ENCODE assay signal across 21 cellular contexts in genomic region chr2:53467467-53467866, GRCh38.
DNase-seq lines count a peak whose midpoint lies in the region; ATAC-seq, FAIRE-seq and TF ChIP-seq lines count a peak whose summit lies in the region.
"Had no signal": no experiment of that assay in that cellular context is flagged by ENCODE, and none has a peak within 500 bp of the region (broad histone marks: within the 10 kb centered on the region; RNA-seq: fewer than 3 reads in every experiment).

No MANE protein-coding gene starts in this region.

- intact Hi-C loops in K562 (cut with micrococcal nuclease) = no loop called here
- intact Hi-C loops in psoas muscle (cut with DNase I) = no loop called here

- H3K9me3 ChIP-seq in K562 (replicated peaks; ENCODE audit: control insufficient read depth, insufficient read depth, low read depth, low read length) (no peaks in the 10 kb centered on the region), psoas muscle (no peaks in the 10 kb centered on the region)
- H3K9me3 ChIP-seq: A549; BLaER1 treated with 17β-estradiol and CSF1 and Interleukin-3, amounts not matched to agents 10 nM and 100 nM; Caco-2 had no signal

- H3K9ac ChIP-seq in K562 (ENCODE audit: insufficient read depth in 1 of 2, low read depth in 2 of 2, low read length in 2 of 2) = no peak overlapping the region
- H3K9ac ChIP-seq: BLaER1 treated with 17β-estradiol and CSF1 and Interleukin-3, amounts not matched to agents 10 nM and 100 nM had no signal

- no peak for TF ChIP-seq POLR2A in K562 (conservative IDR thresholded peaks at IDR 0.05)

- FAIRE-seq in K562 (lab: Jason Lieb, UNC) = no peak
- FAIRE-seq: A549, D721Med, G401.6, GM12891, GM19239 had no signal

- no TSS peak for BruUV-seq in K562 (replicated peaks; lab: Mats Ljungman, UMichigan)

- ATAC-seq in K562 (no peak), HG03159 (IDR thresholded peaks at IDR 0.05; ENCODE audit: unreplicated experiment) (no peak), psoas muscle (no peak)
- ATAC-seq: A549; CD8-positive, alpha-beta T cell had no signal

- no peaks in the 10 kb centered on the region for H4K20me1 ChIP-seq in K562 (replicated peaks; ENCODE audit: control insufficient read depth, insufficient read depth, low read length)
- H4K20me1 ChIP-seq: BLaER1 treated with 17β-estradiol and CSF1 and Interleukin-3, amounts not matched to agents 10 nM and 100 nM had no signal

- H3K4me3 ChIP-seq in K562 (no peak overlapping the region), psoas muscle (no peak overlapping the region)
- H3K4me3 ChIP-seq: A549; BLaER1 treated with 17β-estradiol and CSF1 and Interleukin-3, amounts not matched to agents 10 nM and 100 nM had no signal

- no peak for TF ChIP-seq RAD21 in K562 (CRISPR knock-in tag; conservative IDR thresholded peaks at IDR 0.05 in 1 of 2, IDR thresholded peaks at IDR 0.05 in 1 of 2)

- TF ChIP-seq CTCF in K562 (IDR thresholded peaks at IDR 0.05 in 2 of 3, conservative IDR thresholded peaks at IDR 0.05 in 1 of 3; ENCODE audit: insufficient read depth in 2 of 3, low read depth in 1 of 3, low read length in 3 of 3) = no peak
- no peak for TF ChIP-seq CTCF in psoas muscle (IDR thresholded peaks at IDR 0.05)

- POLR2A ChIA-PET in K562 (lab: Yijun Ruan, JAX) = no interaction called here

- H2AFZ ChIP-seq in K562 (ENCODE audit: low read depth, low read length) = no peak overlapping the region

- no peak for TF ChIP-seq EP300 in K562 (IDR thresholded peaks at IDR 0.05; ENCODE audit: low read length)

- DNase-seq in NCI-H2171 treated with DMSO at 0.1 percent for 48 hours (lab: John Stamatoyannopoulos, UW) (peak; percentile 26), NCI-H2171 (lab: John Stamatoyannopoulos, UW) (no peak), K562 (ENCODE audit: extremely low read depth in 1 of 4, low spot score in 3 of 4) (no peak), retina (peak; percentile 34), psoas muscle (no peak)
- DNase-seq: AML-193; Caco-2; Calu3; CD4-positive, alpha-beta T cell; CD8-positive, alpha-beta T cell; DMS79 treated with DMSO at 0.1 percent for 48 hours; GF-D8 had no signal

- 0% methylated on average over 3 of the region's 3 CpGs for whole genome bisulfite sequencing in K562 (ENCODE audit: insufficient coverage, low coverage, missing lambda C conversion rate)
- 49 to 83% (median 68%) methylated on average over 3 of the region's 3 CpGs for WGBS in psoas muscle, 3 donors

- H3K36me3 ChIP-seq in K562 (ENCODE audit: control insufficient read depth, insufficient read depth, low read length) = no peaks in the 10 kb centered on the region
- no peaks in the 10 kb centered on the region for H3K36me3 ChIP-seq in psoas muscle (ENCODE audit: insufficient read depth in 1 of 2, low read depth in 1 of 2)
- H3K36me3 ChIP-seq: BLaER1 treated with 17β-estradiol and CSF1 and Interleukin-3, amounts not matched to agents 10 nM and 100 nM had no signal

- no peaks in the 10 kb centered on the region for H3K4me1 ChIP-seq in K562 (replicated peaks in 1 of 2; ENCODE audit: control insufficient read depth in 2 of 2, insufficient read depth in 2 of 2, low read length in 2 of 2)
- no peaks in the 10 kb centered on the region for H3K4me1 ChIP-seq in psoas muscle
- H3K4me1 ChIP-seq: A549; BLaER1 treated with 17β-estradiol and CSF1 and Interleukin-3, amounts not matched to agents 10 nM and 100 nM; Caco-2 had no signal

- CTCF ChIA-PET in K562 (lab: Yijun Ruan, JAX; ENCODE audit: low intra/inter-chr PET ratio) = no interaction called here

- no peak overlapping the region for H3K4me2 ChIP-seq in K562 (ENCODE audit: insufficient read depth, low read length)
- H3K4me2 ChIP-seq: A549; BLaER1 treated with 17β-estradiol and CSF1 and Interleukin-3, amounts not matched to agents 10 nM and 100 nM had no signal

- no peak overlapping the region for H3K27ac ChIP-seq in K562 (ENCODE audit: extremely low read depth, low read depth, low read length)
- no peak overlapping the region for H3K27ac ChIP-seq in psoas muscle
- H3K27ac ChIP-seq: 22Rv1; A549; BLaER1 treated with 17β-estradiol and CSF1 and Interleukin-3, amounts not matched to agents 10 nM and 100 nM; C4-2B had no signal

- no peaks in the 10 kb centered on the region for H3K79me2 ChIP-seq in K562 (ENCODE audit: control insufficient read depth, insufficient read depth, low read length)

- in situ Hi-C loops in K562 (cut with MboI) = no loop called here

- no peaks in the 10 kb centered on the region for H3K27me3 ChIP-seq in K562 (ENCODE audit: control insufficient read depth in 2 of 2, insufficient read depth in 2 of 2, low read length in 2 of 2)
- H3K27me3 ChIP-seq in psoas muscle (ENCODE audit: insufficient read depth in 3 of 3, low read length in 2 of 3) = no peaks in the 10 kb centered on the region
- H3K27me3 ChIP-seq: BLaER1 treated with 17β-estradiol and CSF1 and Interleukin-3, amounts not matched to agents 10 nM and 100 nM had no signal

- H3K9me1 ChIP-seq in K562 (ENCODE audit: control insufficient read depth, insufficient read depth, low read length) = no peaks in the 10 kb centered on the region

TF ChIP-seq in K562, 482 proteins besides CTCF, POLR2A, EP300 and RAD21:
- TF ChIP-seq TFE3 (CRISPR knock-in tag; IDR thresholded peaks at IDR 0.05) = peak; percentile 80
- TF ChIP-seq VEZF1 (CRISPR knock-in tag; IDR thresholded peaks at IDR 0.05) = no peak

Comparison
In these comparisons a context has a peak if more than half of its experiments do, and no peak if none do; other contexts are left out.
1. DNase-seq: peak in NCI-H2171 treated with DMSO at 0.1 percent for 48 hours (single experiment) and retina (single experiment); none in NCI-H2171 (single experiment), K562 (0 of 4) and psoas muscle (0 of 2).